23 cellular contexts compared by ENCODE assay signal in the genomic region with DNA sequence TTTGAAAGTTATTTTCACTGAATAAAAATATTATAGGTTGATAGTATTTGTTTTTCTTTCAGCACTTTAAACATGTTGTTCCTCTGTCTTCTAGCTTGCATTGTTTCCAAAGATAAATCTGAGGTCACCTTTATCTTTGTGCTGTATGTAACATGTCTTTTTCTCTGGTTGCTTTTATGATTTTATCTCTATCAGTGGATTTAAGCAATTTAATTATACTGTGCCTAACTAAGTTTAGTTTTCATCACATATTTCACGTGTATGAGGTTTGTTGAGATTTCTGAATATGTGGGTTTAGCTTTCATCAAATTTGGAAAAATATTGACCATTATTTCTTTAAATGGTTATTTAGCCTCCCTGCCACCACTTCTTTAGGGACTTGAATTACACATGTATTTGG.
DNase-seq lines count a peak whose midpoint lies in the region; ATAC-seq and TF ChIP-seq lines count a peak whose summit lies in the region.
"Had no signal": no experiment of that assay in that cellular context is flagged by ENCODE, and none has a peak within 500 bp of the region (broad histone marks: within the 10 kb centered on the region; RNA-seq: fewer than 3 reads in every experiment).

No MANE protein-coding gene starts in this region.

- H3K27ac ChIP-seq in SK-N-SH (ENCODE audit: low read depth in 2 of 2, low read length in 1 of 2) (no peak overlapping the region), uterus (no peak overlapping the region)
- H3K27ac ChIP-seq: 22Rv1, BLaER1 had no signal

- H3K36me3 ChIP-seq in SK-N-SH (replicated peaks in 1 of 2; ENCODE audit: control insufficient read depth in 1 of 2, insufficient read depth in 2 of 2, low read length in 1 of 2) (no peaks in the 10 kb centered on the region), uterus (no peaks in the 10 kb centered on the region)
- H3K36me3 ChIP-seq: BE2C, BLaER1 had no signal

- TF ChIP-seq RAD21 in SK-N-SH (IDR thresholded peaks at IDR 0.05; ENCODE audit: low read length) = no peak

- CTCF ChIA-PET in SK-N-SH (lab: Yijun Ruan, JAX) = interaction anchor here (1.1 to 1.6 kb wide), 4 partner anchors 8 to 215 kb away, joined by 3 to 7 read pairs (median 5); partner anchors contain the start of gene SNX18

- intact Hi-C loops in uterus (cut with DNase I; ENCODE audit: low total_unique reads) = no loop called here

- TF ChIP-seq CTCF in SK-N-SH (IDR thresholded peaks at IDR 0.05) (no peak), uterus (IDR thresholded peaks at IDR 0.05) (no peak), mesothelial cell of epicardium (IDR thresholded peaks at IDR 0.05; ENCODE audit: unreplicated experiment) (no peak)

- H3K79me2 ChIP-seq in SK-N-SH (ENCODE audit: insufficient read depth) = no peaks in the 10 kb centered on the region

- TF ChIP-seq POLR2A in uterus (IDR thresholded peaks at IDR 0.05) = no peak

- no peaks in the 10 kb centered on the region for H3K27me3 Mint-ChIP-seq in mesothelial cell of epicardium (ENCODE audit: low read depth)

- no peaks in the 10 kb centered on the region for H3K4me1 Mint-ChIP-seq in mesothelial cell of epicardium
- H3K4me1 Mint-ChIP-seq: CD4-positive, alpha-beta memory T cell; CD4-positive, CD25-positive, alpha-beta regulatory T cell; CD8-positive, alpha-beta memory T cell had no signal

- H3K9me3 Mint-ChIP-seq in mesothelial cell of epicardium = peaks cover 2% of the 10 kb centered on the region
- H3K9me3 Mint-ChIP-seq: CD4-positive, alpha-beta memory T cell; CD8-positive, alpha-beta memory T cell had no signal

- no peak overlapping the region for H3K4me2 ChIP-seq in SK-N-SH
- H3K4me2 ChIP-seq: BLaER1 had no signal

- H3K4me3 ChIP-seq in SK-N-SH (ENCODE audit: low read depth in 2 of 2, low read length in 1 of 2) (no peak overlapping the region), uterus (no peak overlapping the region)
- H3K4me3 ChIP-seq: BLaER1, GM12878 had no signal

- no peak overlapping the region for H3K9ac ChIP-seq in SK-N-SH
- H3K9ac ChIP-seq: BLaER1 had no signal

- peak in 1 of 2 experiments; percentile 65; a peak in 1 of 4 replicates for TF ChIP-seq EP300 in SK-N-SH (IDR thresholded peaks at IDR 0.05; ENCODE audit: borderline replicate concordance in 1 of 2, low read depth in 1 of 2, low read length in 1 of 2)

- 9% methylated on average over 1 of the region's 1 CpG for WGBS in SK-N-SH (ENCODE audit: low lambda C conversion rate)

- H2AFZ ChIP-seq in SK-N-SH (ENCODE audit: low read depth) = no peak overlapping the region

- no peak for ATAC-seq in SK-N-SH treated with all-trans-retinoic acid at 6 μM for 48 hours
- ATAC-seq: GM12878 had no signal

- H3K9me3 ChIP-seq in SK-N-SH (no peaks in the 10 kb centered on the region), uterus (no peaks in the 10 kb centered on the region)
- H3K9me3 ChIP-seq: BE2C, BLaER1 had no signal

- H4K20me1 ChIP-seq in SK-N-SH (ENCODE audit: insufficient read depth) = no peaks in the 10 kb centered on the region
- H4K20me1 ChIP-seq: BLaER1 had no signal

- no peak overlapping the region for H3K27ac Mint-ChIP-seq in mesothelial cell of epicardium
- H3K27ac Mint-ChIP-seq: CD14-positive monocyte; CD4-positive, alpha-beta memory T cell; CD8-positive, alpha-beta memory T cell had no signal

- no peak for DNase-seq in SK-N-SH
- DNase-seq in SK-N-DZ (ENCODE audit: low spot score) = peak; percentile 34
- DNase-seq in uterus = no peak
- DNase-seq in mesothelial cell of epicardium (ENCODE audit: low spot score in 2 of 2, unreplicated experiment in 2 of 2) = no peak
- DNase-seq: ACHN; BE2C; C1 segment of cervical spinal cord; CD4-positive, alpha-beta memory T cell; CD4-positive, CD25-positive, alpha-beta regulatory T cell; CD8-positive, alpha-beta memory T cell; COR-L47; DMS 273 treated with DMSO at 0.1 percent for 48 hours; DMS153; DMS53; DMS79; DND-41; EL; GDM1 had no signal

- POLR2A ChIA-PET in SK-N-SH (lab: Yijun Ruan, JAX) = no interaction called here

- H3K4me1 ChIP-seq in SK-N-SH (ENCODE audit: control insufficient read depth in 1 of 2, insufficient read depth in 2 of 2, low read depth in 1 of 2, low read length in 1 of 2) = peaks cover 0 to 16% of the 10 kb centered on the region in 2 experiments; a peak in 3 of 4 replicates
- no peaks in the 10 kb centered on the region for H3K4me1 ChIP-seq in uterus
- H3K4me1 ChIP-seq: BLaER1 had no signal

- no peaks in the 10 kb centered on the region for H3K9me2 ChIP-seq in SK-N-SH

- H3K27me3 ChIP-seq in SK-N-SH (ENCODE audit: insufficient read depth) (no peaks in the 10 kb centered on the region), uterus (no peaks in the 10 kb centered on the region)
- H3K27me3 ChIP-seq: BE2C, BLaER1 had no signal

- no peaks in the 10 kb centered on the region for H3F3A ChIP-seq in SK-N-SH (replicated peaks; ENCODE audit: insufficient read depth)

- H3K36me3 Mint-ChIP-seq in mesothelial cell of epicardium = no peaks in the 10 kb centered on the region
- H3K36me3 Mint-ChIP-seq: CD14-positive monocyte; CD4-positive, alpha-beta memory T cell; CD4-positive, CD25-positive, alpha-beta regulatory T cell had no signal

- no peak overlapping the region for H3K4me3 Mint-ChIP-seq in mesothelial cell of epicardium
- H3K4me3 Mint-ChIP-seq: CD14-positive monocyte; CD4-positive, alpha-beta memory T cell; CD8-positive, alpha-beta memory T cell had no signal

TF ChIP-seq in SK-N-SH, 30 proteins besides CTCF, POLR2A, EP300 and RAD21:
- peak; percentile 69 for TF ChIP-seq GATA2 (CRISPR knock-in tag; IDR thresholded peaks at IDR 0.05)
- TF ChIP-seq POLR2AphosphoS5 (IDR thresholded peaks at IDR 0.05; ENCODE audit: low read depth, low read length) = no peak
TF ChIP-seq in SK-N-SH: peak in this region for 1.

TF ChIP-seq in SK-N-SH treated with all-trans-retinoic acid at 6 μM for 48 hours, 23 proteins besides CTCF, POLR2A, EP300 and RAD21 (continues in another document):
- TF ChIP-seq ZNF8 (CRISPR knock-in tag; IDR thresholded peaks at IDR 0.05) (no peak), CSDC2 (CRISPR knock-in tag; IDR thresholded peaks at IDR 0.05) (no peak), TOX (CRISPR knock-in tag; IDR thresholded peaks at IDR 0.05; ENCODE audit: borderline replicate concordance) (no peak), PPARA (CRISPR knock-in tag; IDR thresholded peaks at IDR 0.05; ENCODE audit: borderline replicate concordance) (no peak), SNAI2 (CRISPR knock-in tag; IDR thresholded peaks at IDR 0.05) (no peak), PATZ1 (CRISPR knock-in tag; IDR thresholded peaks at IDR 0.05; ENCODE audit: borderline replicate concordance) (no peak), TSHZ2 (CRISPR knock-in tag; IDR thresholded peaks at IDR 0.05) (no peak; the same call in 1 of the 2 replicates), ZNF565 (CRISPR knock-in tag; conservative IDR thresholded peaks at IDR 0.05; ENCODE audit: low read depth) (no peak), ZFP3 (CRISPR knock-in tag; IDR thresholded peaks at IDR 0.05) (no peak)
- TF ChIP-seq, protein P1, sequence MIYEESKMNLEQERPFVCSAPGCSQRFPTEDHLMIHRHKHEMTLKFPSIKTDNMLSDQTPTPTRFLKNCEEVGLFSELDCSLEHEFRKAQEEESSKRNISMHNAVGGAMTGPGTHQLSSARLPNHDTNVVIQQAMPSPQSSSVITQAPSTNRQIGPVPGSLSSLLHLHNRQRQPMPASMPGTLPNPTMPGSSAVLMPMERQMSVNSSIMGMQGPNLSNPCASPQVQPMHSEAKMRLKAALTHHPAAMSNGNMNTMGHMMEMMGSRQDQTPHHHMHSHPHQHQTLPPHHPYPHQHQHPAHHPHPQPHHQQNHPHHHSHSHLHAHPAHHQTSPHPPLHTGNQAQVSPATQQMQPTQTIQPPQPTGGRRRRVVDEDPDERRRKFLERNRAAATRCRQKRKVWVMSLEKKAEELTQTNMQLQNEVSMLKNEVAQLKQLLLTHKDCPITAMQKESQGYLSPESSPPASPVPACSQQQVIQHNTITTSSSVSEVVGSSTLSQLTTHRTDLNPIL (CRISPR knock-in tag; IDR thresholded peaks at IDR 0.05; ENCODE audit: low read depth) = no peak
